Comparison of ENCODE assay signal across 8 cellular contexts in genomic region chr2:68062680-68063387, GRCh38. TPM values are rescaled to one million over a fixed set of nuclear protein-coding genes. Genes with fewer than 3 reads are reported as not detected.
A peak's percentile ranks its signal among the peaks of the same experiment; 100 is the strongest.
DNase-seq lines count a peak whose midpoint lies in the region; ATAC-seq and TF ChIP-seq lines count a peak whose summit lies in the region.

Gene C1D (minus strand): TSS chr2:68063004. CDS start chr2:68047310, 15,694 bp downstream.

- peak within 1 kb of the TSS; percentile 84 to 98 (median 96) for H3K4me3 Mint-ChIP-seq in naive thymus-derived CD4-positive, alpha-beta T cell
- H3K4me3 Mint-ChIP-seq in stimulated activated naive B cell treated with anti-CD40 and anti-IgM and Interleukin-4, amounts not matched to agents 10 μg/mL and 1 μg/mL and 100 μg/mL, for 72 hours = peak within 1 kb of the TSS; percentile 90 to 92

- H3K79me2 ChIP-seq in DND-41 (ENCODE audit: insufficient read depth, low read length) (peaks cover 48% of the 10 kb centered on the region), GM23248 (ENCODE audit: insufficient read depth) (peaks cover 49% of the 10 kb centered on the region), fibroblast of lung (ENCODE audit: control insufficient read depth, insufficient read depth, low read length) (peaks cover 46% of the 10 kb centered on the region)

- in situ Hi-C loops in GM23248 (cut with MboI) = no loop called here

- DNase-seq in DND-41 (peak; percentile 94), GM23248 (peak; percentile 95), LHCN-M2 (ENCODE audit: low read depth) (peak; percentile 86), RPMI8226 (peak; percentile 93), fibroblast of lung (ENCODE audit: low read depth in 2 of 2) (peak; percentile 89 to 91)
- DNase-seq in activated T-helper 1 cell treated with anti-CD3 and anti-CD28 coated beads, Interleukin-2, amount 50 U/mL, for 16 hours (ENCODE audit: low read depth in 1 of 2, low spot score in 1 of 2) = peak; percentile 85 to 87
- peak; percentile 87 to 93 (median 91) for DNase-seq in naive thymus-derived CD4-positive, alpha-beta T cell
- peak; percentile 89 for DNase-seq in stimulated activated naive B cell treated with anti-CD40 and anti-IgM and Interleukin-4, amounts not matched to agents 10 μg/mL and 1 μg/mL and 100 μg/mL, for 72 hours

- H4K20me1 ChIP-seq in DND-41 (ENCODE audit: insufficient read depth, low read length) (peaks cover 18% of the 10 kb centered on the region; the same call in 1 of the 2 replicates), GM23248 (ENCODE audit: insufficient read depth) (no peaks in the 10 kb centered on the region), fibroblast of lung (ENCODE audit: control insufficient read depth, extremely low read depth, insufficient read depth, low read length) (no peaks in the 10 kb centered on the region)

- peaks cover 39% of the 10 kb centered on the region for H3K4me1 ChIP-seq in DND-41 (ENCODE audit: insufficient read depth, low read length)
- H3K4me1 ChIP-seq in GM23248 (ENCODE audit: insufficient read depth) = peaks cover 44% of the 10 kb centered on the region
- H3K4me1 ChIP-seq in fibroblast of lung (ENCODE audit: control insufficient read depth, extremely low read depth, insufficient read depth, low read length) = no peaks in the 10 kb centered on the region
- H3K4me1 ChIP-seq in naive thymus-derived CD4-positive, alpha-beta T cell (ENCODE audit: control insufficient read depth in 2 of 2, insufficient read depth in 2 of 2, low read length in 2 of 2) = peaks cover 11 to 12% of the 10 kb centered on the region in 2 donors

- intact Hi-C loops in naive thymus-derived CD4-positive, alpha-beta T cell (cut with micrococcal nuclease) = loop anchor here (1.0 to 2.0 kb wide), 5 partner anchors 94 to 666 kb away; partner anchors contain the start of genes ETAA1 (in 2 of the 2), PNO1 (in 2 of the 2), PPP3R1 (in 2 of the 2) and APLF (in 1 of the 2)

- CTCF ChIA-PET in naive thymus-derived CD4-positive, alpha-beta T cell (lab: Charles Lee) = interaction anchor here (1.0 kb wide), 1 partner anchor 60 kb away, joined by 3 read pairs; no protein-coding TSS in a partner anchor

- H3K4me2 ChIP-seq in DND-41 (ENCODE audit: insufficient read depth, low read length) = peak within 1 kb of the TSS; percentile 77
- peak within 1 kb of the TSS; percentile 95 for H3K4me2 ChIP-seq in GM23248 (ENCODE audit: unreplicated experiment)
- H3K4me2 ChIP-seq in fibroblast of lung (ENCODE audit: extremely low read depth, insufficient read depth, low read length) = peak within 1 kb of the TSS; percentile 96

- 1% methylated on average over 34 of the region's 34 CpGs for WGBS in GM23248 (ENCODE audit: low coverage in 1 of 2, low lambda C conversion rate in 2 of 2, missing lambda C conversion rate in 2 of 2), 2 experiments

- H3K9me3 ChIP-seq in DND-41 (ENCODE audit: insufficient read depth, low read length, severe bottlenecking) = no peaks in the 10 kb centered on the region
- no peaks in the 10 kb centered on the region for H3K9me3 ChIP-seq in GM23248 (ENCODE audit: low read depth)
- no peaks in the 10 kb centered on the region for H3K9me3 ChIP-seq in fibroblast of lung (ENCODE audit: control insufficient read depth, insufficient read depth, low read depth, low read length)
- H3K9me3 ChIP-seq in naive thymus-derived CD4-positive, alpha-beta T cell (ENCODE audit: control insufficient read depth in 2 of 3, low read length in 3 of 3) = no peaks in the 10 kb centered on the region

- H3K4me3 ChIP-seq in DND-41 (ENCODE audit: low read depth in 1 of 2, low read length in 2 of 2) (peak within 1 kb of the TSS; percentile 49 to 66), GM23248 (peak within 1 kb of the TSS; percentile 97), fibroblast of lung (replicated peaks in 1 of 4; ENCODE audit: control extremely low read depth in 1 of 4, insufficient read depth in 1 of 4, low read depth in 3 of 4, low read length in 4 of 4) (peak within 1 kb of the TSS; percentile 65 to 99 (median 82))
- peak within 1 kb of the TSS; percentile 94 for H3K4me3 ChIP-seq in naive thymus-derived CD4-positive, alpha-beta T cell (ENCODE audit: low read length)

- peaks cover 0 to 24% (median 5%) of the 10 kb centered on the region in 5 donors for H3K27me3 Mint-ChIP-seq in naive thymus-derived CD4-positive, alpha-beta T cell
- H3K27me3 Mint-ChIP-seq in stimulated activated naive B cell treated with anti-CD40 and anti-IgM and Interleukin-4, amounts not matched to agents 10 μg/mL and 1 μg/mL and 100 μg/mL, for 72 hours = peaks cover 18 to 21% of the 10 kb centered on the region in 2 donors

- H3K27me3 ChIP-seq in DND-41 (ENCODE audit: insufficient read depth, low read length, poor library complexity) (no peaks in the 10 kb centered on the region), GM23248 (replicated peaks; ENCODE audit: insufficient read depth) (no peaks in the 10 kb centered on the region), fibroblast of lung (ENCODE audit: control insufficient read depth, insufficient read depth, low read length) (no peaks in the 10 kb centered on the region)
- no peaks in the 10 kb centered on the region for H3K27me3 ChIP-seq in naive thymus-derived CD4-positive, alpha-beta T cell (ENCODE audit: control insufficient read depth in 2 of 2, insufficient read depth in 2 of 2, low read length in 2 of 2)

- H3K9me2 ChIP-seq in GM23248 (ENCODE audit: insufficient read depth) = no peaks in the 10 kb centered on the region

- H2AFZ ChIP-seq in DND-41 (ENCODE audit: low read depth, low read length) (peak within 1 kb of the TSS; percentile 90), GM23248 (peak within 1 kb of the TSS; percentile 97), fibroblast of lung (ENCODE audit: low read length) (peak within 1 kb of the TSS; percentile 93)

- H3K9me3 Mint-ChIP-seq in naive thymus-derived CD4-positive, alpha-beta T cell = no peaks in the 10 kb centered on the region
- no peaks in the 10 kb centered on the region for H3K9me3 Mint-ChIP-seq in stimulated activated naive B cell treated with anti-CD40 and anti-IgM and Interleukin-4, amounts not matched to agents 10 μg/mL and 1 μg/mL and 100 μg/mL, for 72 hours

- TF ChIP-seq CTCF in DND-41 (IDR thresholded peaks at IDR 0.05; ENCODE audit: borderline replicate concordance, extremely low read depth, low read length, poor library complexity, severe bottlenecking) = no peak
- no peak for TF ChIP-seq CTCF in fibroblast of lung (conservative IDR thresholded peaks at IDR 0.05 in 1 of 2, IDR thresholded peaks at IDR 0.05 in 1 of 2; ENCODE audit: low read depth in 1 of 2, low read length in 2 of 2)

- peak; percentile 90 for ATAC-seq in DND-41 (ENCODE audit: insufficient read depth, low read depth)
- peak; percentile 99 for ATAC-seq in naive thymus-derived CD4-positive, alpha-beta T cell
- ATAC-seq in stimulated activated naive B cell treated with anti-CD40 and anti-IgM and Interleukin-4, amounts not matched to agents 10 μg/mL and 1 μg/mL and 100 μg/mL, for 72 hours (replicated peaks) = peak; percentile 95 to 96

- POLR2A ChIA-PET in naive thymus-derived CD4-positive, alpha-beta T cell (lab: Charles Lee) = interaction anchor here (0.7 to 1.4 kb wide), 6 partner anchors 8 to 192 kb away, joined by 3 to 9 read pairs (median 3); partner anchors contain the start of genes PNO1 and PPP3R1

- H3K27ac ChIP-seq in DND-41 (ENCODE audit: low read length) (peak within 1 kb of the TSS; percentile 84), GM23248 (peak within 1 kb of the TSS; percentile 90), fibroblast of lung (ENCODE audit: insufficient read depth, low read length) (peak within 1 kb of the TSS; percentile 99)
- peak within 1 kb of the TSS; percentile 97 for H3K27ac ChIP-seq in naive thymus-derived CD4-positive, alpha-beta T cell (ENCODE audit: low read depth, low read length)

- H3K27ac Mint-ChIP-seq in naive thymus-derived CD4-positive, alpha-beta T cell = peak within 1 kb of the TSS; percentile 94 to 99 (median 98)
- H3K27ac Mint-ChIP-seq in stimulated activated naive B cell treated with anti-CD40 and anti-IgM and Interleukin-4, amounts not matched to agents 10 μg/mL and 1 μg/mL and 100 μg/mL, for 72 hours = peak within 1 kb of the TSS; percentile 98

- H3K4me1 Mint-ChIP-seq in naive thymus-derived CD4-positive, alpha-beta T cell = peaks cover 16 to 53% (median 44%) of the 10 kb centered on the region in 7 donors
- peaks cover 18 to 20% of the 10 kb centered on the region in 2 donors for H3K4me1 Mint-ChIP-seq in stimulated activated naive B cell treated with anti-CD40 and anti-IgM and Interleukin-4, amounts not matched to agents 10 μg/mL and 1 μg/mL and 100 μg/mL, for 72 hours

- H3K36me3 Mint-ChIP-seq in naive thymus-derived CD4-positive, alpha-beta T cell = peaks cover 0 to 7% (median 0%) of the 10 kb centered on the region in 5 donors
- H3K36me3 Mint-ChIP-seq in stimulated activated naive B cell treated with anti-CD40 and anti-IgM and Interleukin-4, amounts not matched to agents 10 μg/mL and 1 μg/mL and 100 μg/mL, for 72 hours = peaks cover 0 to 2% of the 10 kb centered on the region in 2 donors

- 0 out of 2 replicates have a peak, but pooled peaks cover 2% of the 10 kb centered on the region for H3K36me3 ChIP-seq in DND-41 (ENCODE audit: insufficient read depth, low read length)
- no peaks in the 10 kb centered on the region for H3K36me3 ChIP-seq in GM23248 (ENCODE audit: low read depth)
- H3K36me3 ChIP-seq in fibroblast of lung (ENCODE audit: control insufficient read depth, insufficient read depth, low read length) = no peaks in the 10 kb centered on the region
- H3K36me3 ChIP-seq in naive thymus-derived CD4-positive, alpha-beta T cell (ENCODE audit: control insufficient read depth in 2 of 3, insufficient read depth in 3 of 3, low read length in 3 of 3) = peaks cover 0 to 5% (median 0%) of the 10 kb centered on the region in 3 experiments

- peaks cover 10% of the 10 kb centered on the region for H3F3A ChIP-seq in GM23248 (ENCODE audit: insufficient read depth)

- H3K9ac ChIP-seq in DND-41 (ENCODE audit: low read depth, low read length) (peak within 1 kb of the TSS; percentile 67), GM23248 (peak within 1 kb of the TSS; percentile 95), fibroblast of lung (ENCODE audit: insufficient read depth, low read length) (peak within 1 kb of the TSS; percentile 94)

RNA-seq across cellular contexts. Expression of gene C1D, which starts in this region (rescaled TPM):
- total RNA-seq in GM23248 (2014; rRNA removed; shearing (Covaris generic)) = 48.3 and 65.3 TPM in 2 replicates
- 28.6 and 32.5 TPM in 2 replicates for polyA plus RNA-seq in GM23248 (2016; fragmentation: Nextera tagmentation; extraction: Ambion mirVana)
- total RNA-seq in LHCN-M2 (2014; rRNA removed) = 47.8 and 55.5 TPM in 2 replicates
- polyA plus RNA-seq in LHCN-M2 (2012) = 16.3 TPM
- total RNA-seq in fibroblast of lung = 21.3 and 28.8 TPM in 2 replicates
- polyA plus RNA-seq in fibroblast of lung = 55.2 and 63.1 TPM in 2 replicates
- 25.3 and 25.6 TPM in 2 replicates for polyA plus RNA-seq in fibroblast of lung (2012)
- not detected in 2 replicates for polyA minus RNA-seq in fibroblast of lung (ENCODE audit: low replicate concordance)
- 10 to 100 TPM; 13.2 to 24.4 (median 15.7) TPM for total RNA-seq in naive thymus-derived CD4-positive, alpha-beta T cell
- 10 to 100 TPM; 22.5 to 57.2 TPM for polyA plus RNA-seq in naive thymus-derived CD4-positive, alpha-beta T cell

Comparison
In these comparisons a context has a peak if more than half of its experiments do, and no peak if none do; other contexts are left out.
1. Peak in every context shown above with its lines: DNase-seq, ATAC-seq, H3K4me3 ChIP-seq and H3K27ac ChIP-seq.